ENCODE assay signal across 1 cellular context in the genomic region with DNA sequence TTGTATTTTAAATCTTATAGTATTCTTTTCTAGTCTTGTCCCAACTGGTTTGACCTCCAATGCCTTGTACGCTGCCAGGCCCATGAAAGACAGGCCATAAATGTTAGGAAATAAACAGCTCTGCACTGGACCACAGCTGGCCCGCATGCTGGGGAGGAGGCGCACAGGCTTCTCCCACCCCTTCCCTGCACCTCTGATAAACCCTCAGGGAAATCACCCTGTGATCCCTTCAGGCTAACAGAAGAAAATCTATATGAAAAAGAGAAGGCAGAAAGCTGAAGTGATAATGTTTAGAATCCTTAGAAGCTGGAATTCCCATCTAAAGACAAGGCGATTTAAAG.
TF ChIP-seq lines count a peak whose summit lies in the region.

No MANE protein-coding gene starts in this region.

TF ChIP-seq in HepG2, 621 proteins besides CTCF, POLR2A, EP300 and RAD21:
- TF ChIP-seq, protein P1, sequence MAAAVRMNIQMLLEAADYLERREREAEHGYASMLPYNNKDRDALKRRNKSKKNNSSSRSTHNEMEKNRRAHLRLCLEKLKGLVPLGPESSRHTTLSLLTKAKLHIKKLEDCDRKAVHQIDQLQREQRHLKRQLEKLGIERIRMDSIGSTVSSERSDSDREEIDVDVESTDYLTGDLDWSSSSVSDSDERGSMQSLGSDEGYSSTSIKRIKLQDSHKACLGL (CRISPR knock-in tag; IDR thresholded peaks at IDR 0.05), result no peak
- TF ChIP-seq ZMYM4 (CRISPR knock-in tag; IDR thresholded peaks at IDR 0.05) (0 out of 2 replicates have a peak, but pooled peaks have one; percentile 10), ZBTB3 (CRISPR knock-in tag; IDR thresholded peaks at IDR 0.05; ENCODE audit: borderline replicate concordance, low read depth) (no peak)
TF ChIP-seq in HepG2: peak in this region for 1.
